In the genomic region with DNA sequence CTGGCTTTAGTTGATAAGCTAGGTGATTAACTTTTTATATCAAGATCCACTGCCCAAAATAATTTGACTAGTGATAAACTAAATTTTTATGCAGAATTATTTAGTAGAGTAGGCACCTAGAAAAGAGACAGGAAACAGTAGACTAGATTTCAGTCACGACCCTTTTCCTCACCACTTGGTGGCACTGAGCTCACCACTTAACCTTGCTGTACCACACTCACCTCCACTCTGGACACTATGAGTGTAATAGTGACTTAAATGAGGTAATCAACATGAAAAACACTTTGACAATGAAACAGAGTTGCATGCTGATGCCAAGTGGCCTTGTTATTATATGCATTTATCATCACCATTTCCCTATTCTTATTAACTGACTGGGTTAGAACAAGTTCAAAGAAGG, we compare ENCODE assay signal across 1 cellular context.
TF ChIP-seq lines count a peak whose summit lies in the region.

No MANE protein-coding gene starts in this region.

TF ChIP-seq in GM23338, 12 proteins besides CTCF, POLR2A, EP300 and RAD21 (continued from another document):
- TF ChIP-seq, protein P1, sequence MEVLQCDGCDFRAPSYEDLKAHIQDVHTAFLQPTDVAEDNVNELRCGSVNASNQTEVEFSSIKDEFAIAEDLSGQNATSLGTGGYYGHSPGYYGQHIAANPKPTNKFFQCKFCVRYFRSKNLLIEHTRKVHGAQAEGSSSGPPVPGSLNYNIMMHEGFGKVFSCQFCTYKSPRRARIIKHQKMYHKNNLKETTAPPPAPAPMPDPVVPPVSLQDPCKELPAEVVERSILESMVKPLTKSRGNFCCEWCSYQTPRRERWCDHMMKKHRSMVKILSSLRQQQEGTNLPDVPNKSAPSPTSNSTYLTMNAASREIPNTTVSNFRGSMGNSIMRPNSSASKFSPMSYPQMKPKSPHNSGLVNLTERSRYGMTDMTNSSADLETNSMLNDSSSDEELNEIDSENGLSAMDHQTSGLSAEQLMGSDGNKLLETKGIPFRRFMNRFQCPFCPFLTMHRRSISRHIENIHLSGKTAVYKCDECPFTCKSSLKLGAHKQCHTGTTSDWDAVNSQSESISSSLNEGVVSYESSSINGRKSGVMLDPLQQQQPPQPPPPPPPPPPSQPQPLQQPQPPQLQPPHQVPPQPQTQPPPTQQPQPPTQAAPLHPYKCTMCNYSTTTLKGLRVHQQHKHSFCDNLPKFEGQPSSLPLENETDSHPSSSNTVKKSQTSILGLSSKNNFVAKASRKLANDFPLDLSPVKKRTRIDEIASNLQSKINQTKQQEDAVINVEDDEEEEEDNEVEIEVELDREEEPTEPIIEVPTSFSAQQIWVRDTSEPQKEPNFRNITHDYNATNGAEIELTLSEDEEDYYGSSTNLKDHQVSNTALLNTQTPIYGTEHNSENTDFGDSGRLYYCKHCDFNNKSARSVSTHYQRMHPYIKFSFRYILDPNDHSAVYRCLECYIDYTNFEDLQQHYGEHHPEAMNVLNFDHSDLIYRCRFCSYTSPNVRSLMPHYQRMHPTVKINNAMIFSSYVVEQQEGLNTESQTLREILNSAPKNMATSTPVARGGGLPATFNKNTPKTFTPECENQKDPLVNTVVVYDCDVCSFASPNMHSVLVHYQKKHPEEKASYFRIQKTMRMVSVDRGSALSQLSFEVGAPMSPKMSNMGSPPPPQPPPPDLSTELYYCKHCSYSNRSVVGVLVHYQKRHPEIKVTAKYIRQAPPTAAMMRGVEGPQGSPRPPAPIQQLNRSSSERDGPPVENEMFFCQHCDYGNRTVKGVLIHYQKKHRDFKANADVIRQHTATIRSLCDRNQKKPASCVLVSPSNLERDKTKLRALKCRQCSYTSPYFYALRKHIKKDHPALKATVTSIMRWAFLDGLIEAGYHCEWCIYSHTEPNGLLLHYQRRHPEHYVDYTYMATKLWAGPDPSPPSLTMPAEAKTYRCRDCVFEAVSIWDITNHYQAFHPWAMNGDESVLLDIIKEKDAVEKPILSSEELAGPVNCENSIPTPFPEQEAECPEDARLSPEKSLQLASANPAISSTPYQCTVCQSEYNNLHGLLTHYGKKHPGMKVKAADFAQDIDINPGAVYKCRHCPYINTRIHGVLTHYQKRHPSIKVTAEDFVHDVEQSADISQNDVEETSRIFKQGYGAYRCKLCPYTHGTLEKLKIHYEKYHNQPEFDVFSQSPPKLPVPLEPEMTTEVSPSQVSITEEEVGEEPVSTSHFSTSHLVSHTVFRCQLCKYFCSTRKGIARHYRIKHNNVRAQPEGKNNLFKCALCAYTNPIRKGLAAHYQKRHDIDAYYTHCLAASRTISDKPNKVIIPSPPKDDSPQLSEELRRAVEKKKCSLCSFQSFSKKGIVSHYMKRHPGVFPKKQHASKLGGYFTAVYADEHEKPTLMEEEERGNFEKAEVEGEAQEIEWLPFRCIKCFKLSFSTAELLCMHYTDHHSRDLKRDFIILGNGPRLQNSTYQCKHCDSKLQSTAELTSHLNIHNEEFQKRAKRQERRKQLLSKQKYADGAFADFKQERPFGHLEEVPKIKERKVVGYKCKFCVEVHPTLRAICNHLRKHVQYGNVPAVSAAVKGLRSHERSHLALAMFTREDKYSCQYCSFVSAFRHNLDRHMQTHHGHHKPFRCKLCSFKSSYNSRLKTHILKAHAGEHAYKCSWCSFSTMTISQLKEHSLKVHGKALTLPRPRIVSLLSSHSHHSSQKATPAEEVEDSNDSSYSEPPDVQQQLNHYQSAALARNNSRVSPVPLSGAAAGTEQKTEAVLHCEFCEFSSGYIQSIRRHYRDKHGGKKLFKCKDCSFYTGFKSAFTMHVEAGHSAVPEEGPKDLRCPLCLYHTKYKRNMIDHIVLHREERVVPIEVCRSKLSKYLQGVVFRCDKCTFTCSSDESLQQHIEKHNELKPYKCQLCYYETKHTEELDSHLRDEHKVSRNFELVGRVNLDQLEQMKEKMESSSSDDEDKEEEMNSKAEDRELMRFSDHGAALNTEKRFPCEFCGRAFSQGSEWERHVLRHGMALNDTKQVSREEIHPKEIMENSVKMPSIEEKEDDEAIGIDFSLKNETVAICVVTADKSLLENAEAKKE (CRISPR knock-in tag; IDR thresholded peaks at IDR 0.05), result no peak
- no peak for TF ChIP-seq EZH2phosphoT487 (IDR thresholded peaks at IDR 0.05; ENCODE audit: unreplicated experiment)
- no peak for TF ChIP-seq POLR2AphosphoS5 (IDR thresholded peaks at IDR 0.05; ENCODE audit: low read depth)
- TF ChIP-seq CREB1 (CRISPR knock-in tag; IDR thresholded peaks at IDR 0.05; ENCODE audit: low read depth), result no peak
- TF ChIP-seq ZNF331 (CRISPR knock-in tag; IDR thresholded peaks at IDR 0.05; ENCODE audit: low read depth), result no peak
